Comparison of ENCODE assay signal across 15 cellular contexts in the genomic region with DNA sequence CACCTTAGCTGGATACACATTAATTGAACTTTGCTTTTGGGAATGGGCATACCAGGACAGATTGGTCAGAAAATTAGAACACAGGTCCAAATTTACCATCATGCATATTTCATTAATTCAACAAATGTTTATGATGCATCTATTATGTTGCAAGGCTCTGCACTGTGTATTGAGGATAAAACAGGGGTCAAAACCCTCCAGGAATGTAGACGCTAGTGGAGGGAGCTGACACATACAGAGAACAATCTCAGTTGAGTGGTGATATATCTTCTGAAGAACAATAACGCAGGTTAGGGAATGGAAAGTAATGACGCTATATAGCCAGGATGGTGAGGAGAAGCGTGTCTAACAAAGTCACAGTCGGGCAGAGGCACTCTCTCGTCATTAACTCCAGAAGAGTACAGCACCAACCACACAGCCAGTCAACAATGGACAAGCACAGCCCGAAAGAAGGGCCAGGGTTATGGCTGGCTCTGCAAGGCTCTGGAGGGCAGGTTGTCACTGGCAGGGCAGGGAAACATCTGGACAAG. TPM values are rescaled to one million over a fixed set of nuclear protein-coding genes. Genes with fewer than 3 reads are reported as not detected.
DNase-seq lines count a peak whose midpoint lies in the region; ATAC-seq and TF ChIP-seq lines count a peak whose summit lies in the region.
"Had no signal": no experiment of that assay in that cellular context is flagged by ENCODE, and none has a peak within 500 bp of the region (broad histone marks: within the 10 kb centered on the region; RNA-seq: fewer than 3 reads in every experiment).

No MANE protein-coding gene starts in this region.

- no peak for DNase-seq in activated T-cell treated with anti-CD3 and anti-CD28 coated beads, Interleukin-2, amount 50 U/mL, for 24 hours
- DNase-seq in activated T-cell treated with anti-CD3 and anti-CD28 coated beads, Interleukin-2, amount 50 U/mL, for 1 hour = no peak
- DNase-seq in endothelial cell (ENCODE audit: low spot score) = no peak
- no peak for DNase-seq in spleen
- no peak for DNase-seq in HPDE6-E6E7 (ENCODE audit: extremely low spot score)
- DNase-seq: DMS53; effector CD8-positive, alpha-beta T cell; GOT3; mammary epithelial cell; NCI-H2171; OCI-M1; stimulated activated CD4-positive, alpha-beta T cell treated with anti-CD3 and anti-CD28 coated beads, Interleukin-15, amount 100 ng/mL, for 24 hours had no signal

- H3K79me2 ChIP-seq in SU-DHL-6 (ENCODE audit: insufficient read depth, low read length) = peaks cover 93% of the 10 kb centered on the region

- no peaks in the 10 kb centered on the region for H3K9me2 ChIP-seq in SU-DHL-6 (replicated peaks; ENCODE audit: insufficient read depth, low read length)

- H3K27ac Mint-ChIP-seq in activated T-cell treated with anti-CD3 and anti-CD28 coated beads, Interleukin-2, amount 50 U/mL, for 24 hours = peak overlapping the region; percentile 90
- H3K27ac Mint-ChIP-seq in endothelial cell (ENCODE audit: unreplicated experiment) = peak overlapping the region; percentile 86

- H3K27ac ChIP-seq in SU-DHL-6 (ENCODE audit: low read depth, low read length) (no peak overlapping the region), spleen (peak overlapping the region; percentile 11 to 100 (median 99))

- TF ChIP-seq POLR2A in spleen (IDR thresholded peaks at IDR 0.05) = no peak

- peak overlapping the region; percentile 91 for H3K4me3 Mint-ChIP-seq in activated T-cell treated with anti-CD3 and anti-CD28 coated beads, Interleukin-2, amount 50 U/mL, for 24 hours
- H3K4me3 Mint-ChIP-seq in endothelial cell (ENCODE audit: unreplicated experiment) = peak overlapping the region; percentile 99

- H2AFZ ChIP-seq in SU-DHL-6 (ENCODE audit: low read depth, low read length, severe bottlenecking) = no peak overlapping the region

- peaks cover 46 to 79% (median 74%) of the 10 kb centered on the region in 6 donors for H3K4me1 ChIP-seq in spleen

- H3K36me3 Mint-ChIP-seq in activated T-cell treated with anti-CD3 and anti-CD28 coated beads, Interleukin-2, amount 50 U/mL, for 24 hours (ENCODE audit: low read depth) = peaks cover 44% of the 10 kb centered on the region
- peaks cover 73% of the 10 kb centered on the region for H3K36me3 Mint-ChIP-seq in endothelial cell (ENCODE audit: low read depth, unreplicated experiment)

- no peaks in the 10 kb centered on the region for H3F3A ChIP-seq in SU-DHL-6 (ENCODE audit: insufficient read depth)

- H3K4me2 ChIP-seq in SU-DHL-6 (ENCODE audit: low read depth, low read length, poor library complexity, severe bottlenecking) = peak overlapping the region; percentile 84

- WGBS in spleen, 5 donors = 54 to 70% (median 68%) methylated on average over 7 of the region's 7 CpGs

- no peak for ATAC-seq in GM18873 (IDR thresholded peaks at IDR 0.05; ENCODE audit: low FRiP score, unreplicated experiment)
- no peak for ATAC-seq in GM19397 (IDR thresholded peaks at IDR 0.05; ENCODE audit: unreplicated experiment)

- H3K4me3 ChIP-seq in SU-DHL-6 (ENCODE audit: insufficient read depth, low read length, poor library complexity, severe bottlenecking) (no peak overlapping the region), spleen (peak overlapping the region in 5 of 8 donors; percentile 78 to 94 (median 86))

- peaks cover 80% of the 10 kb centered on the region for H3K4me1 Mint-ChIP-seq in activated T-cell treated with anti-CD3 and anti-CD28 coated beads, Interleukin-2, amount 50 U/mL, for 24 hours (ENCODE audit: low read depth)
- peaks cover 74% of the 10 kb centered on the region for H3K4me1 Mint-ChIP-seq in endothelial cell (ENCODE audit: unreplicated experiment)

- H3K36me3 ChIP-seq in SU-DHL-6 (ENCODE audit: low read length) = no peaks in the 10 kb centered on the region
- peaks cover 0 to 42% (median 0%) of the 10 kb centered on the region in 6 donors for H3K36me3 ChIP-seq in spleen

- TF ChIP-seq CTCF in SU-DHL-6 (IDR thresholded peaks at IDR 0.05; ENCODE audit: insufficient read depth, low read length, poor library complexity, severe bottlenecking) (no peak), endothelial cell (IDR thresholded peaks at IDR 0.05; ENCODE audit: unreplicated experiment) (no peak), spleen (IDR thresholded peaks at IDR 0.05 in 8 of 11, conservative IDR thresholded peaks at IDR 0.05 in 3 of 11) (no peak)

- no peaks in the 10 kb centered on the region for H3K9me3 Mint-ChIP-seq in activated T-cell treated with anti-CD3 and anti-CD28 coated beads, Interleukin-2, amount 50 U/mL, for 24 hours
- no peaks in the 10 kb centered on the region for H3K9me3 Mint-ChIP-seq in endothelial cell (ENCODE audit: unreplicated experiment)

- H3K9me3 ChIP-seq in SU-DHL-6 (ENCODE audit: insufficient read depth, low read length) (no peaks in the 10 kb centered on the region), spleen (no peaks in the 10 kb centered on the region)

- H4K20me1 ChIP-seq in SU-DHL-6 (ENCODE audit: low read depth, low read length) = peaks cover 9% of the 10 kb centered on the region

- H3K27me3 ChIP-seq in SU-DHL-6 (ENCODE audit: low read length) (no peaks in the 10 kb centered on the region), spleen (replicated peaks in 1 of 7) (no peaks in the 10 kb centered on the region)

- peak overlapping the region; percentile 85; the same call in 1 of the 2 replicates for H3K9ac ChIP-seq in SU-DHL-6 (ENCODE audit: low read length)

- H3K27me3 Mint-ChIP-seq in activated T-cell treated with anti-CD3 and anti-CD28 coated beads, Interleukin-2, amount 50 U/mL, for 24 hours = no peaks in the 10 kb centered on the region
- H3K27me3 Mint-ChIP-seq in endothelial cell (ENCODE audit: unreplicated experiment) = peaks cover 24% of the 10 kb centered on the region

- intact Hi-C loops in spleen (cut with DNase I; ENCODE audit: low total_unique reads) = no loop called here

RNA-seq across cellular contexts. Expression of gene FLI1, which starts 3.8 kb away (rescaled TPM):
- total RNA-seq in endothelial cell (ENCODE audit: unreplicated experiment) (271 TPM), spleen (100 to 1,000 TPM; 125 to 270 (median 160) TPM)
- polyA plus RNA-seq in spleen = 10 to 100 TPM; 45.8 to 74.2 (median 52.5) TPM
